Comparison of ENCODE assay signal across 1 cellular context in genomic region chr10:11499425-11500071, GRCh38.
TF ChIP-seq lines count a peak whose summit lies in the region.

No MANE protein-coding gene starts in this region.

TF ChIP-seq in K562, 482 proteins besides CTCF, POLR2A, EP300 and RAD21 (continued from another document and continues in another):
- TF ChIP-seq ZNF318 (IDR thresholded peaks at IDR 0.05; ENCODE audit: borderline replicate concordance in 1 of 2, low read depth in 1 of 2) (peak in 1 of 2 experiments; percentile 69; a peak in 1 of 4 replicates), TFE3 (CRISPR knock-in tag; IDR thresholded peaks at IDR 0.05) (no peak; the same call in 1 of the 2 replicates), FUS (optimal IDR thresholded peaks at IDR 0.05; ENCODE audit: low read depth, low read length) (no peak), DLX4 (CRISPR knock-in tag; IDR thresholded peaks at IDR 0.05) (no peak), SNRNP70 (optimal IDR thresholded peaks at IDR 0.05; ENCODE audit: low read depth, low read length) (no peak), LARP7 (IDR thresholded peaks at IDR 0.05) (no peak), ZNF146 (CRISPR knock-in tag; IDR thresholded peaks at IDR 0.05; ENCODE audit: unreplicated experiment) (no peak), ZNF398 (CRISPR knock-in tag; IDR thresholded peaks at IDR 0.05) (no peak), PRMT5 (CRISPR knock-in tag; IDR thresholded peaks at IDR 0.05) (no peak), ZNF408 (CRISPR knock-in tag; IDR thresholded peaks at IDR 0.05; ENCODE audit: low read depth) (no peak), ARNT (IDR thresholded peaks at IDR 0.05) (0 out of 4 replicates have a peak, but pooled peaks have one; percentile 42 to 66), E2F6 (IDR thresholded peaks at IDR 0.05; ENCODE audit: borderline replicate concordance in 1 of 2, extremely low read depth in 1 of 2, insufficient read depth in 1 of 2, insufficient read length in 1 of 2, low read depth in 1 of 2, low read length in 1 of 2, poor library complexity in 1 of 2, severe bottlenecking in 1 of 2) (no peak), TEAD4 (IDR thresholded peaks at IDR 0.05; ENCODE audit: low read length) (peak; percentile 94), TEAD4 (CRISPR knock-in tag; IDR thresholded peaks at IDR 0.05; ENCODE audit: borderline replicate concordance) (no peak), TSC22D4 (tag; IDR thresholded peaks at IDR 0.05) (no peak), E2F4 (CRISPR knock-in tag; IDR thresholded peaks at IDR 0.05; ENCODE audit: low read depth) (no peak), THAP7 (CRISPR knock-in tag; IDR thresholded peaks at IDR 0.05) (no peak), SNIP1 (IDR thresholded peaks at IDR 0.05; ENCODE audit: low read depth) (no peak), RAD51 (IDR thresholded peaks at IDR 0.05; ENCODE audit: borderline replicate concordance, low read depth) (no peak), ZNF778 (CRISPR knock-in tag; IDR thresholded peaks at IDR 0.05) (no peak), KDM4B (IDR thresholded peaks at IDR 0.05; ENCODE audit: borderline replicate concordance in 2 of 2, low read depth in 1 of 2) (no peak), FIP1L1 (IDR thresholded peaks at IDR 0.05; ENCODE audit: low read depth, low read length, poor library complexity, severe bottlenecking) (no peak), NCOA2 (IDR thresholded peaks at IDR 0.05; ENCODE audit: partially characterized antibody in 2 of 2) (peak; percentile 18 to 44), NELFE (IDR thresholded peaks at IDR 0.05; ENCODE audit: insufficient read depth, insufficient read length) (no peak), ZNF507 (tag; conservative IDR thresholded peaks at IDR 0.05) (no peak), NEUROD1 (IDR thresholded peaks at IDR 0.05; ENCODE audit: borderline replicate concordance, low read depth, low read length, partially characterized antibody) (peak; percentile 76), HNRNPH1 (optimal IDR thresholded peaks at IDR 0.05; ENCODE audit: low read depth, low read length) (no peak), POLR2G (IDR thresholded peaks at IDR 0.05; ENCODE audit: low read depth, low read length) (no peak), NKRF (IDR thresholded peaks at IDR 0.05; ENCODE audit: borderline replicate concordance) (no peak), GMEB1 (CRISPR knock-in tag; IDR thresholded peaks at IDR 0.05) (no peak), TCF3 (CRISPR knock-in tag; IDR thresholded peaks at IDR 0.05) (peak; percentile 96), PHB (CRISPR knock-in tag; IDR thresholded peaks at IDR 0.05) (no peak), ZNF134 (CRISPR knock-in tag; conservative IDR thresholded peaks at IDR 0.05) (no peak), CBX3 (IDR thresholded peaks at IDR 0.05; ENCODE audit: borderline replicate concordance in 1 of 2, low read length in 2 of 2) (no peak; a peak in 1 of 3 replicates), ZNF764 (CRISPR knock-in tag; IDR thresholded peaks at IDR 0.05; ENCODE audit: low read depth) (no peak), NBN (IDR thresholded peaks at IDR 0.05; ENCODE audit: low read depth) (0 out of 2 replicates have a peak, but pooled peaks have one; percentile 38), GATAD2B (IDR thresholded peaks at IDR 0.05; ENCODE audit: borderline replicate concordance) (no peak; the same call in 1 of the 2 replicates), ZBTB49 (CRISPR knock-in tag; IDR thresholded peaks at IDR 0.05; ENCODE audit: borderline replicate concordance) (no peak), ILF3 (IDR thresholded peaks at IDR 0.05; ENCODE audit: borderline replicate concordance) (no peak)
